Comparison of ENCODE assay signal across 18 cellular contexts in genomic region chr1:96060621-96061020, GRCh38.
A peak's percentile ranks its signal among the peaks of the same experiment; 100 is the strongest.
DNase-seq lines count a peak whose midpoint lies in the region; ATAC-seq lines count a peak whose summit lies in the region.
"Had no signal": no experiment of that assay in that cellular context is flagged by ENCODE, and none has a peak within 500 bp of the region (broad histone marks: within the 10 kb centered on the region; RNA-seq: fewer than 3 reads in every experiment).

No MANE protein-coding gene starts in this region.

- peak; percentile 48 for DNase-seq in ELF-1 (ENCODE audit: low read depth, low spot score)
- DNase-seq in NCI-H1105 treated with DMSO at 0.1 percent for 48 hours (lab: John Stamatoyannopoulos, UW) = peak; percentile 93
- DNase-seq in NCI-H69 (lab: John Stamatoyannopoulos, UW) = peak; percentile 93
- DNase-seq in iPS DF 6.9 (ENCODE audit: low read depth, low spot score) = peak; percentile 20
- no peak for DNase-seq in activated CD4-positive, alpha-beta T cell treated with anti-CD3 and anti-CD28 coated beads for 1 hour
- DNase-seq in ACHN = no peak
- no peak for DNase-seq in NCI-H187 (lab: John Stamatoyannopoulos, UW)
- DNase-seq: Calu3; CD4-positive, alpha-beta memory T cell; NCI-H345; NCI-H526; PC-3; RPMI8226; SIG-M5; T-helper 1 cell; T1000 had no signal

- no CpG with 5 or more reads among the region's 6 CpGs for WGBS in iPS DF 6.9 (ENCODE audit: insufficient coverage, insufficient read length)

- no peak overlapping the region for H3K4me3 ChIP-seq in iPS DF 6.9 (ENCODE audit: low read length)
- H3K4me3 ChIP-seq: BLaER1 had no signal

- H3K4me1 ChIP-seq in iPS DF 6.9 (ENCODE audit: control insufficient read depth, insufficient read depth, low read length) = peaks cover 3% of the 10 kb centered on the region; the same call in 1 of the 2 replicates
- H3K4me1 ChIP-seq: BLaER1 had no signal

- no peak for ATAC-seq in HG02759 (IDR thresholded peaks at IDR 0.05; ENCODE audit: unreplicated experiment)
- ATAC-seq: PC-3 had no signal

- no peaks in the 10 kb centered on the region; the same call in 1 of the 2 replicates for H3K9me3 ChIP-seq in iPS DF 6.9 (ENCODE audit: control insufficient read depth, insufficient read depth, low read length)
- H3K9me3 ChIP-seq: BLaER1 had no signal

- in situ Hi-C loops in ACHN (cut with HindIII; ENCODE audit: low pct_ligation_motif_present, low pct_unique_long_range_greater_than_20kb, low sequenced_read_pairs) = no loop called here

- no peaks in the 10 kb centered on the region for H3K36me3 ChIP-seq in iPS DF 6.9 (ENCODE audit: control insufficient read depth, insufficient read depth, low read length)
- H3K36me3 ChIP-seq: BLaER1 had no signal

- no peaks in the 10 kb centered on the region for H3K27me3 ChIP-seq in iPS DF 6.9 (ENCODE audit: control insufficient read depth, insufficient read depth, low read length)
- H3K27me3 ChIP-seq: BLaER1 had no signal

- no peak overlapping the region for H3K27ac ChIP-seq in iPS DF 6.9 (ENCODE audit: low read length)
- H3K27ac ChIP-seq: BLaER1 had no signal

Comparison
In these comparisons a context has a peak if more than half of its experiments do, and no peak if none do; other contexts are left out.
1. DNase-seq: peak in ELF-1 (single experiment), NCI-H1105 treated with DMSO at 0.1 percent for 48 hours (single experiment), NCI-H69 (single experiment) and iPS DF 6.9 (single experiment); none in activated CD4-positive, alpha-beta T cell treated with anti-CD3 and anti-CD28 coated beads for 1 hour (single experiment), ACHN (single experiment) and NCI-H187 (0 of 2).